Comparison of ENCODE assay signal across 1 cellular context in genomic region chr11:12174145-12175143, GRCh38.
TF ChIP-seq lines count a peak whose summit lies in the region.

No MANE protein-coding gene starts in this region.

TF ChIP-seq in WTC11, 78 proteins besides CTCF, POLR2A, EP300 and RAD21 (continued from another document):
- TF ChIP-seq E2F4 (CRISPR knock-in tag; IDR thresholded peaks at IDR 0.05; ENCODE audit: borderline replicate concordance, low read depth) (no peak), MLX (CRISPR knock-in tag; IDR thresholded peaks at IDR 0.05) (no peak), PRRX2 (CRISPR knock-in tag; IDR thresholded peaks at IDR 0.05) (no peak), NR2C2 (CRISPR knock-in tag; IDR thresholded peaks at IDR 0.05) (no peak), ATF3 (CRISPR knock-in tag; conservative IDR thresholded peaks at IDR 0.05) (no peak), ZBTB43 (CRISPR knock-in tag; IDR thresholded peaks at IDR 0.05) (no peak), MAX (CRISPR knock-in tag; IDR thresholded peaks at IDR 0.05) (no peak), NR3C1 (CRISPR knock-in tag; conservative IDR thresholded peaks at IDR 0.05; ENCODE audit: low read depth) (no peak), ZMAT4 (CRISPR knock-in tag; IDR thresholded peaks at IDR 0.05) (no peak), ZNF138 (CRISPR knock-in tag; conservative IDR thresholded peaks at IDR 0.05) (no peak), E2F5 (CRISPR knock-in tag; IDR thresholded peaks at IDR 0.05) (no peak), IRF2 (CRISPR knock-in tag; IDR thresholded peaks at IDR 0.05; ENCODE audit: borderline replicate concordance, low read depth) (no peak), ZNF317 (CRISPR knock-in tag; IDR thresholded peaks at IDR 0.05; ENCODE audit: borderline replicate concordance, low read depth) (no peak)
TF ChIP-seq in WTC11: peak in this region for 0.
